In genomic region chr2:215626812-215627281, GRCh38 we compare ENCODE assay signal across 1 cellular context.
TF ChIP-seq lines count a peak whose summit lies in the region.

No MANE protein-coding gene starts in this region.

TF ChIP-seq in H1, 55 proteins besides CTCF, POLR2A, EP300 and RAD21:
- peak; percentile 41; the same call in 1 of the 2 replicates for TF ChIP-seq TEAD4 (IDR thresholded peaks at IDR 0.05; ENCODE audit: low read depth, low read length)
- TF ChIP-seq USF2 (IDR thresholded peaks at IDR 0.05; ENCODE audit: low read length): no peak
